In the genomic region with DNA sequence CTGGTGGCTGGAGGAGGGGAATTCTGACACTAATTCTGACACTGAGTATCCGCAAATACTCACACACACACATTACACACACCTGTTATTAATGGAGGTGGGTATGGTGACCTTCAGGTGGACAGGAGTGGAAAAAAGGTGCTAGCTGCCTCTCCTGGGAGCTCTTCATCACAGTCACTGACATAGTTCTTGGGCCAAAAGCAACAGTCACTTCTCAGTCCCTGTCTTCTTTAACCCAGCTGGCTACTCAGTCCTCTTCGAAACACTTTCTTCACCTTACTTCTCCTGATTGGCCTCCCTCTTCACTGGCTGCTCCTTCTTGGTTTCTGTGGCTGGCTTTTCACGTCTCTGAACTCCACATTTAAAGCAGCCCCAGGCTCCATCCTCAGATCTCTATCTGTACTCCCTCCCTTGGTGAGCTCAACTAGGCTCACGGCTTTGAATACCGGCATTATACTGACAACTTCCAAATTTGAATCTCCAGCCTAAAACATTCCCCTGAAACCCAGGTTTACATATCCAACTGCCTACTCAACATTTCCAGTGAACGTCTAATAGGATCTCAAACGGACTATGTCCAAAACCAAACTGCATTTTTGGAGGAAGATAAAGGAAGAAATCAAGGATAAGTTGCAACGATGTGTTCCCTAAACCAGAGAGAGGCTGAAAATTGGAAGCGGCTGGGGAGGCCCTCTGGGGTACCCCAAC, we compare ENCODE assay signal across 18 cellular contexts. TPM values are rescaled to one million over a fixed set of nuclear protein-coding genes. Genes with fewer than 3 reads are reported as not detected.
DNase-seq lines count a peak whose midpoint lies in the region; ATAC-seq and TF ChIP-seq lines count a peak whose summit lies in the region.
"Had no signal": no experiment of that assay in that cellular context is flagged by ENCODE, and none has a peak within 500 bp of the region (broad histone marks: within the 10 kb centered on the region; RNA-seq: fewer than 3 reads in every experiment).

No MANE protein-coding gene starts in this region.

- peaks cover 13% of the 10 kb centered on the region; the same call in 1 of the 2 replicates for H3F3A ChIP-seq in PC-9 (ENCODE audit: insufficient read depth, low read depth)

- no peaks in the 10 kb centered on the region for H4K20me1 ChIP-seq in PC-9 (ENCODE audit: insufficient read depth)
- H4K20me1 ChIP-seq in hepatocyte (ENCODE audit: insufficient read depth, poor library complexity, severe bottlenecking) = no peaks in the 10 kb centered on the region

- H3K4me2 ChIP-seq in PC-9 = no peak overlapping the region
- H3K4me2 ChIP-seq in hepatocyte = peak overlapping the region; percentile 36

- no peaks in the 10 kb centered on the region for H3K79me2 ChIP-seq in PC-9 (ENCODE audit: low read depth)
- no peaks in the 10 kb centered on the region for H3K79me2 ChIP-seq in hepatocyte

- H3K36me3 ChIP-seq in PC-9 (ENCODE audit: low read depth) = peaks cover 7% of the 10 kb centered on the region; the same call in 1 of the 2 replicates
- no peaks in the 10 kb centered on the region for H3K36me3 ChIP-seq in hepatocyte (replicated peaks; ENCODE audit: insufficient read depth, low read depth)
- no peaks in the 10 kb centered on the region for H3K36me3 ChIP-seq in uterus
- H3K36me3 ChIP-seq: ascending aorta had no signal

- BruUV-seq in PC-9 (replicated peaks; lab: Mats Ljungman, UMichigan) = TSS peak; percentile 36

- intact Hi-C loops in natural killer cell (cut with micrococcal nuclease) (no loop called here), PC-9 (cut with micrococcal nuclease; ENCODE audit: unreplicated experiment) (no loop called here), uterus (cut with DNase I; ENCODE audit: low total_unique reads) (no loop called here)

- no peak overlapping the region for H3K4me3 ChIP-seq in PC-9
- H3K4me3 ChIP-seq in hepatocyte = no peak overlapping the region
- no peak overlapping the region for H3K4me3 ChIP-seq in uterus
- H3K4me3 ChIP-seq: ascending aorta, dorsolateral prefrontal cortex, pancreas had no signal

- H3K4me1 ChIP-seq in PC-9 (replicated peaks; ENCODE audit: insufficient read depth) = peaks cover 40% of the 10 kb centered on the region
- H3K4me1 ChIP-seq in hepatocyte (ENCODE audit: insufficient read depth) = no peaks in the 10 kb centered on the region
- H3K4me1 ChIP-seq in uterus = no peaks in the 10 kb centered on the region
- H3K4me1 ChIP-seq: pancreas had no signal

- no peaks in the 10 kb centered on the region for H3K27me3 ChIP-seq in PC-9 (ENCODE audit: insufficient read depth, low read depth)
- H3K27me3 ChIP-seq in hepatocyte = no peaks in the 10 kb centered on the region
- no peaks in the 10 kb centered on the region for H3K27me3 ChIP-seq in uterus
- H3K27me3 ChIP-seq: ascending aorta, dorsolateral prefrontal cortex, pancreas had no signal

- POLR2A ChIA-PET in PC-9 (lab: Charles Lee; ENCODE audit: unreplicated experiment) = no interaction called here

- H2AFZ ChIP-seq in PC-9 (no peak overlapping the region), hepatocyte (no peak overlapping the region)

- TF ChIP-seq CTCF in natural killer cell (IDR thresholded peaks at IDR 0.05) (no peak), PC-9 (conservative IDR thresholded peaks at IDR 0.05) (no peak), hepatocyte (IDR thresholded peaks at IDR 0.05; ENCODE audit: poor library complexity) (no peak), uterus (IDR thresholded peaks at IDR 0.05) (no peak)

- no peak for TF ChIP-seq POLR2A in uterus (IDR thresholded peaks at IDR 0.05)

- peak overlapping the region; percentile 44 for H3K4me3 Mint-ChIP-seq in natural killer cell treated with Interleukin-12 subunit alpha and Interleukin-12 subunit beta and Interleukin-15 and Interleukin-18, amount 100 ng/mL, for 72 hours
- no peak overlapping the region for H3K4me3 Mint-ChIP-seq in natural killer cell

- no peak for ATAC-seq in natural killer cell treated with Interleukin-12 subunit alpha and Interleukin-12 subunit beta and Interleukin-15 and Interleukin-18, amount 100 ng/mL, for 72 hours
- ATAC-seq in natural killer cell (no peak), GM19463 (IDR thresholded peaks at IDR 0.05; ENCODE audit: unreplicated experiment) (no peak)
- ATAC-seq: HCT116, left colon had no signal

- peaks cover 48 to 58% of the 10 kb centered on the region in 2 donors for H3K4me1 Mint-ChIP-seq in natural killer cell treated with Interleukin-12 subunit alpha and Interleukin-12 subunit beta and Interleukin-15 and Interleukin-18, amount 100 ng/mL, for 72 hours (ENCODE audit: low read depth in 2 of 2)
- H3K4me1 Mint-ChIP-seq in natural killer cell = peaks cover 25 to 40% of the 10 kb centered on the region in 2 donors

- no peaks in the 10 kb centered on the region for H3K27me3 Mint-ChIP-seq in natural killer cell treated with Interleukin-12 subunit alpha and Interleukin-12 subunit beta and Interleukin-15 and Interleukin-18, amount 100 ng/mL, for 72 hours
- H3K27me3 Mint-ChIP-seq in natural killer cell (ENCODE audit: low read depth in 2 of 2) = no peaks in the 10 kb centered on the region

- peaks cover 8% of the 10 kb centered on the region for H3K9me3 Mint-ChIP-seq in natural killer cell treated with Interleukin-12 subunit alpha and Interleukin-12 subunit beta and Interleukin-15 and Interleukin-18, amount 100 ng/mL, for 72 hours
- H3K9me3 Mint-ChIP-seq in natural killer cell = peaks cover 0 to 2% of the 10 kb centered on the region in 2 donors

- H3K27ac ChIP-seq in PC-9 = no peak overlapping the region
- H3K27ac ChIP-seq in hepatocyte = no peak overlapping the region
- no peak overlapping the region for H3K27ac ChIP-seq in uterus
- H3K27ac ChIP-seq: dorsolateral prefrontal cortex, pancreas had no signal

- H3K27ac Mint-ChIP-seq in natural killer cell treated with Interleukin-12 subunit alpha and Interleukin-12 subunit beta and Interleukin-15 and Interleukin-18, amount 100 ng/mL, for 72 hours = peak overlapping the region in 1 of 2 donors; percentile 22
- H3K27ac Mint-ChIP-seq in natural killer cell = no peak overlapping the region

- H3K9me3 ChIP-seq in PC-9 (ENCODE audit: insufficient read depth, low read depth) = no peaks in the 10 kb centered on the region
- no peaks in the 10 kb centered on the region for H3K9me3 ChIP-seq in hepatocyte (ENCODE audit: low read depth)
- no peaks in the 10 kb centered on the region for H3K9me3 ChIP-seq in uterus
- H3K9me3 ChIP-seq: pancreas had no signal

- CTCF ChIA-PET in PC-9 (lab: Charles Lee) = no interaction called here

- WGBS in hepatocyte (ENCODE audit: low lambda C conversion rate, missing lambda C conversion rate) = 73% methylated on average over 9 of the region's 9 CpGs

- no peak for DNase-seq in natural killer cell treated with Interleukin-12 subunit alpha and Interleukin-12 subunit beta and Interleukin-15 and Interleukin-18, amount 100 ng/mL, for 72 hours (ENCODE audit: low spot score)
- DNase-seq in natural killer cell (no peak), PC-9 (no peak), hepatocyte (ENCODE audit: low spot score) (no peak), uterus (no peak), NCI-H69 (lab: John Stamatoyannopoulos, UW) (no peak), NCI-H1105 treated with DMSO at 0.1 percent for 48 hours (lab: John Stamatoyannopoulos, UW) (no peak)
- DNase-seq: activated gamma-delta T cell, AML-193, dorsolateral prefrontal cortex, left colon, NCI-H2107, NCI-H748 treated with DMSO at 0.1 percent for 48 hours, pancreas, trophoblast cell had no signal

- H3K9me2 ChIP-seq in PC-9 (ENCODE audit: insufficient read depth) (no peaks in the 10 kb centered on the region), hepatocyte (replicated peaks; ENCODE audit: insufficient read depth) (no peaks in the 10 kb centered on the region)

- peaks cover 9% of the 10 kb centered on the region for H3K36me3 Mint-ChIP-seq in natural killer cell treated with Interleukin-12 subunit alpha and Interleukin-12 subunit beta and Interleukin-15 and Interleukin-18, amount 100 ng/mL, for 72 hours
- no peaks in the 10 kb centered on the region for H3K36me3 Mint-ChIP-seq in natural killer cell

RNA-seq across cellular contexts. Expression of a gene that starts 53.2 kb away (rescaled TPM):
- total RNA-seq in natural killer cell treated with Interleukin-12 subunit alpha and Interleukin-12 subunit beta and Interleukin-15 and Interleukin-18, amount 100 ng/mL, for 72 hours = 10 to 100 TPM; 14.6 to 47.0 TPM
- 10 to 100 TPM; 52.1 to 83.5 (median 68.1) TPM for total RNA-seq in natural killer cell
- total RNA-seq in PC-9 (2021) = 30.2 and 33.5 TPM in 2 replicates
- 25.1 and 27.2 TPM in 2 replicates for total RNA-seq in hepatocyte
- polyA plus RNA-seq in hepatocyte = 22.5 and 27.3 TPM in 2 replicates
- 10 to 100 TPM; 64.8 to 97.0 (median 71.7) TPM for total RNA-seq in uterus
